Comparison of ENCODE assay signal across 27 cellular contexts in genomic region chr21:33370292-33370691, GRCh38.
"Had no signal": no experiment of that assay in that cellular context is flagged by ENCODE, and none has a peak within 500 bp of the region (broad histone marks: within the 10 kb centered on the region; RNA-seq: fewer than 3 reads in every experiment).

No MANE protein-coding gene starts in this region.

- H3K27me3 ChIP-seq: ascending aorta, cardiac muscle cell, esophagus muscularis mucosa, foreskin keratinocyte, heart left ventricle, neutrophil, right lobe of liver, upper lobe of left lung, vagina had no signal

- H3K9me3 ChIP-seq: neutrophil had no signal

- H3K27ac Mint-ChIP-seq: brain; immature natural killer cell; nephron; stimulated activated effector memory CD8-positive, alpha-beta T cell treated with anti-CD3 and anti-CD28 coated beads, Interleukin-12 subunit alpha, Interleukin-12 subunit beta, amount 100 ng/mL, for 72 hours; stimulated activated naive CD8-positive, alpha-beta T cell treated with anti-CD3 and anti-CD28 coated beads, Interleukin-15, amount 100 ng/mL, for 72 hours had no signal

- H3K27ac ChIP-seq: ascending aorta, cardiac muscle cell, esophagus muscularis mucosa, foreskin keratinocyte, heart left ventricle, neutrophil, right lobe of liver, skin epidermis, upper lobe of left lung, vagina had no signal

- DNase-seq: activated CD4-positive, alpha-beta T cell treated with anti-CD3 and anti-CD28 coated beads for 4 hours; activated CD4-positive, alpha-beta T cell treated with anti-CD3 and anti-CD28 coated beads, Interleukin-2, amount 50 U/mL, for 4 hours; activated naive CD4-positive, alpha-beta T cell; activated naive CD8-positive, alpha-beta T cell treated with anti-CD3 and anti-CD28 coated beads, Interleukin-2, amount 10 ng/mL, durations not matched to agents 7 days and 5 days; activated T-cell treated with anti-CD3 and anti-CD28 coated beads, Interleukin-2, amount 50 U/mL, for 1 hour; cerebellar nuclear complex; foreskin keratinocyte; heart left ventricle; hypothalamus; immature natural killer cell; kidney; midbrain; right lobe of liver; stimulated activated CD4-positive, alpha-beta T cell treated with anti-CD3 and anti-CD28 coated beads, Interleukin-12 subunit alpha, Interleukin-12 subunit beta, amount 100 ng/mL, for 4 hours; stimulated activated CD4-positive, alpha-beta T cell treated with anti-CD3 and anti-CD28 coated beads, Interleukin-4, amount 100 ng/mL, for 1 hour; stimulated activated naive CD8-positive, alpha-beta T cell treated with anti-CD3 and anti-CD28 coated beads, Interleukin-15, amount 100 ng/mL, for 72 hours; substantia nigra; upper lobe of left lung had no signal

- ATAC-seq: foreskin keratinocyte; heart left ventricle; right lobe of liver; stimulated activated effector memory CD8-positive, alpha-beta T cell treated with anti-CD3 and anti-CD28 coated beads, Interleukin-12 subunit alpha, Interleukin-12 subunit beta, amount 100 ng/mL, for 72 hours; stimulated activated naive CD8-positive, alpha-beta T cell treated with anti-CD3 and anti-CD28 coated beads, Interleukin-15, amount 100 ng/mL, for 72 hours had no signal

- H3K4me1 ChIP-seq: right lobe of liver, vagina had no signal

- H3K4me3 Mint-ChIP-seq: activated naive CD8-positive, alpha-beta T cell treated with anti-CD3 and anti-CD28 coated beads, Interleukin-2, amount 10 ng/mL, durations not matched to agents 7 days and 5 days; brain; nephron; stimulated activated effector memory CD8-positive, alpha-beta T cell treated with anti-CD3 and anti-CD28 coated beads, Interleukin-12 subunit alpha, Interleukin-12 subunit beta, amount 100 ng/mL, for 72 hours; stimulated activated naive CD8-positive, alpha-beta T cell treated with anti-CD3 and anti-CD28 coated beads, Interleukin-15, amount 100 ng/mL, for 72 hours had no signal

- H3K36me3 ChIP-seq: ascending aorta, cardiac muscle cell, esophagus muscularis mucosa, heart left ventricle, neutrophil, right lobe of liver, upper lobe of left lung, vagina had no signal

- H3K27me3 Mint-ChIP-seq: stimulated activated naive CD8-positive, alpha-beta T cell treated with anti-CD3 and anti-CD28 coated beads, Interleukin-15, amount 100 ng/mL, for 72 hours had no signal

- H3K4me3 ChIP-seq: ascending aorta, cardiac muscle cell, esophagus muscularis mucosa, heart left ventricle, right lobe of liver, skin epidermis, upper lobe of left lung, vagina had no signal

- H3K36me3 Mint-ChIP-seq: stimulated activated effector memory CD8-positive, alpha-beta T cell treated with anti-CD3 and anti-CD28 coated beads, Interleukin-12 subunit alpha, Interleukin-12 subunit beta, amount 100 ng/mL, for 72 hours had no signal

- H3K4me1 Mint-ChIP-seq: brain, nephron had no signal
